33 cellular contexts compared by ENCODE assay signal in the genomic region with DNA sequence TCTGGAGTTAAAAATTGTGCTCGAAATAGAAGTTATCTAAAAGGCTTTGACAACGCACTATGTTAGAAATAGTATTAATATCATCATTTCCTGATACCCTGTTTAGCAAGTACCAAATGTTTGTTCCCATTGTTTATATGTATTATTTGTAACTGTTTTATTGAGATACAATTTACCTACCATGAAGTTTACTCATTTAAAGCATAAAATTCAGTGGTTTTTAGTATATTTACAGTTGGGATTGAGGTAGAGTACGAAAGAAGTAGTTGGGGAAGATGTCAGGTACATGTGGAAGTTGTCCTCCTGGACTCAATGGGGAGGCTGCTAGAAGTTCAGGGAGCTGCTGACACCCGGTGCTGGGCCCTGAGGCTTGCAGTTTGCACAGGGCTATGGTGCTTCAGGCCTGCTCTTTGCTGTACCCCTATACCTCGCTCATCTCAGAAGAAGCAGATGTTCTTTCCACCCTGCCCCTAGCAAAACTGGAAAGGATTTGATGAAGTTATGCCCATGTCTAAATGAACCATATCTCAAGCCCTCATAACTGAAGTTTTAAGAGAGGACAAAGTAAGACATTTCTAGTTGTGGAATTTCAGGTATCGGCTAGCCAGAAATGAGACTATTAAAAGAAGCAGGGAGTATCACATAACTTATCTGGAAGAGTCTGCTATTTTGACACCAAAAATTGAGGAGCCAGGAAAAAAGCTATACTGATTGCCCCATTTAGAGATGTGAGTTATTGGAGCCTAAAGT. TPM values are rescaled to one million over a fixed set of nuclear protein-coding genes. Genes with fewer than 3 reads are reported as not detected.
DNase-seq lines count a peak whose midpoint lies in the region; ATAC-seq and TF ChIP-seq lines count a peak whose summit lies in the region.
"Had no signal": no experiment of that assay in that cellular context is flagged by ENCODE, and none has a peak within 500 bp of the region (broad histone marks: within the 10 kb centered on the region; RNA-seq: fewer than 3 reads in every experiment).

No MANE protein-coding gene starts in this region.

- no peak overlapping the region for H3K4me2 ChIP-seq in SK-N-SH
- H3K4me2 ChIP-seq: neural progenitor cell had no signal

- no peak overlapping the region for H3K4me3 Mint-ChIP-seq in activated naive CD8-positive, alpha-beta T cell treated with anti-CD3 and anti-CD28 coated beads, Interleukin-2, amount 50 U/mL, for 24 hours
- no peak overlapping the region for H3K4me3 Mint-ChIP-seq in activated naive CD8-positive, alpha-beta T cell treated with anti-CD3 and anti-CD28 coated beads for 36 hours
- H3K4me3 Mint-ChIP-seq: activated T-helper 17 cell treated with anti-CD3 and anti-CD28 coated beads, Interleukin-2, amount 50 U/mL, for 72 hours; neural progenitor cell; stimulated activated naive B cell treated with anti-CD40 and anti-IgM and Interleukin-4, amounts not matched to agents 10 μg/mL and 1 μg/mL and 100 μg/mL, for 72 hours; T-helper 2 cell treated with Interferon-gamma antibody and Interleukin-4, amounts not matched to agents 5 μg/mL and 100 μg/mL, for 36 hours; type B pancreatic cell had no signal

- TF ChIP-seq RAD21 in SK-N-SH (IDR thresholded peaks at IDR 0.05; ENCODE audit: low read length), result peak; percentile 42

- H3K36me3 ChIP-seq in SK-N-SH (replicated peaks in 1 of 2; ENCODE audit: control insufficient read depth in 1 of 2, insufficient read depth in 2 of 2, low read length in 1 of 2) (no peaks in the 10 kb centered on the region), gastroesophageal sphincter (no peaks in the 10 kb centered on the region), aorta (ENCODE audit: control insufficient read depth in 1 of 2, insufficient read depth in 2 of 2, low read length in 1 of 2) (peaks cover 0 to 2% of the 10 kb centered on the region in 2 donors)
- H3K36me3 ChIP-seq: breast epithelium, left ventricle myocardium inferior, MG63, neural progenitor cell had no signal

- no peaks in the 10 kb centered on the region for H3K36me3 Mint-ChIP-seq in activated naive CD8-positive, alpha-beta T cell treated with anti-CD3 and anti-CD28 coated beads, Interleukin-2, amount 50 U/mL, for 24 hours (ENCODE audit: low read depth)
- H3K36me3 Mint-ChIP-seq in activated naive CD8-positive, alpha-beta T cell treated with anti-CD3 and anti-CD28 coated beads for 36 hours, result no peaks in the 10 kb centered on the region
- H3K36me3 Mint-ChIP-seq: neural progenitor cell, type B pancreatic cell had no signal

- H3K79me2 ChIP-seq in SK-N-SH (ENCODE audit: insufficient read depth), result no peaks in the 10 kb centered on the region
- H3K79me2 ChIP-seq: parathyroid adenoma had no signal

- TF ChIP-seq CTCF in SK-N-SH (IDR thresholded peaks at IDR 0.05) (no peak), epithelial cell of proximal tubule (conservative IDR thresholded peaks at IDR 0.05; ENCODE audit: low read depth, low read length) (peak; percentile 27), gastroesophageal sphincter (IDR thresholded peaks at IDR 0.05) (no peak)

- CTCF ChIA-PET in SK-N-SH (lab: Yijun Ruan, JAX), result interaction anchor here (0.8 to 2.1 kb wide), 5 partner anchors 21 to 195 kb away, joined by 3 to 8 read pairs (median 5); no protein-coding TSS in a partner anchor

- TF ChIP-seq POLR2A in gastroesophageal sphincter (IDR thresholded peaks at IDR 0.05), result no peak

- TF ChIP-seq EP300 in SK-N-SH (IDR thresholded peaks at IDR 0.05; ENCODE audit: borderline replicate concordance in 1 of 2, low read depth in 1 of 2, low read length in 1 of 2) (no peak), gastroesophageal sphincter (IDR thresholded peaks at IDR 0.05) (no peak)

- no peak overlapping the region for H3K9ac ChIP-seq in SK-N-SH
- H3K9ac ChIP-seq: neural progenitor cell, parathyroid adenoma had no signal

- H3K4me3 ChIP-seq in SK-N-SH (ENCODE audit: low read depth in 2 of 2, low read length in 1 of 2), result no peak overlapping the region
- no peak overlapping the region for H3K4me3 ChIP-seq in epithelial cell of proximal tubule (ENCODE audit: low read depth, low read length)
- no peak overlapping the region for H3K4me3 ChIP-seq in gastroesophageal sphincter
- no peak overlapping the region for H3K4me3 ChIP-seq in aorta (ENCODE audit: low read length in 2 of 2)
- H3K4me3 ChIP-seq: breast epithelium, left ventricle myocardium inferior, MG63, neural progenitor cell, skin epidermis had no signal

- H3K27me3 ChIP-seq in SK-N-SH (ENCODE audit: insufficient read depth), result no peaks in the 10 kb centered on the region
- no peaks in the 10 kb centered on the region for H3K27me3 ChIP-seq in gastroesophageal sphincter
- H3K27me3 ChIP-seq in aorta (ENCODE audit: control insufficient read depth in 1 of 2, insufficient read depth in 2 of 2, low read length in 1 of 2), result no peaks in the 10 kb centered on the region
- H3K27me3 ChIP-seq: breast epithelium, MG63, neural progenitor cell had no signal

- H3F3A ChIP-seq in SK-N-SH (replicated peaks; ENCODE audit: insufficient read depth), result no peaks in the 10 kb centered on the region

- peaks cover 10% of the 10 kb centered on the region for H3K27me3 Mint-ChIP-seq in activated naive CD8-positive, alpha-beta T cell treated with anti-CD3 and anti-CD28 coated beads, Interleukin-2, amount 50 U/mL, for 24 hours
- peaks cover 14% of the 10 kb centered on the region for H3K27me3 Mint-ChIP-seq in activated naive CD8-positive, alpha-beta T cell treated with anti-CD3 and anti-CD28 coated beads for 36 hours
- H3K27me3 Mint-ChIP-seq: stimulated activated naive B cell treated with anti-CD40 and anti-IgM and Interleukin-4, amounts not matched to agents 10 μg/mL and 1 μg/mL and 100 μg/mL, for 72 hours; type B pancreatic cell had no signal

- H3K9me3 ChIP-seq in SK-N-SH (no peaks in the 10 kb centered on the region), gastroesophageal sphincter (no peaks in the 10 kb centered on the region), aorta (ENCODE audit: control insufficient read depth, low read length) (no peaks in the 10 kb centered on the region)
- H3K9me3 ChIP-seq: breast epithelium, left ventricle myocardium inferior, MG63 had no signal

- no peaks in the 10 kb centered on the region for H4K20me1 ChIP-seq in SK-N-SH (ENCODE audit: insufficient read depth)

- H3K27ac Mint-ChIP-seq in activated naive CD8-positive, alpha-beta T cell treated with anti-CD3 and anti-CD28 coated beads, Interleukin-2, amount 50 U/mL, for 24 hours, result no peak overlapping the region
- H3K27ac Mint-ChIP-seq in activated naive CD8-positive, alpha-beta T cell treated with anti-CD3 and anti-CD28 coated beads for 36 hours, result no peak overlapping the region
- H3K27ac Mint-ChIP-seq: activated T-helper 17 cell treated with anti-CD3 and anti-CD28 coated beads, Interleukin-2, amount 50 U/mL, for 72 hours; neural progenitor cell; stimulated activated naive B cell treated with anti-CD40 and anti-IgM and Interleukin-4, amounts not matched to agents 10 μg/mL and 1 μg/mL and 100 μg/mL, for 72 hours; T-helper 2 cell treated with Interferon-gamma antibody and Interleukin-4, amounts not matched to agents 5 μg/mL and 100 μg/mL, for 36 hours; type B pancreatic cell had no signal

- no peak for ATAC-seq in activated naive CD8-positive, alpha-beta T cell treated with anti-CD3 and anti-CD28 coated beads, Interleukin-2, amount 50 U/mL, for 24 hours
- no peak for ATAC-seq in gastroesophageal sphincter
- ATAC-seq in aorta (ENCODE audit: low FRiP score), result no peak
- ATAC-seq in GM21515 (IDR thresholded peaks at IDR 0.05; ENCODE audit: unreplicated experiment), result no peak
- ATAC-seq: activated T-helper 17 cell treated with anti-CD3 and anti-CD28 coated beads, Interleukin-2, amount 50 U/mL, for 72 hours; Right ventricle myocardium inferior; stimulated activated naive B cell treated with anti-CD40 and anti-IgM and Interleukin-4, amounts not matched to agents 10 μg/mL and 1 μg/mL and 100 μg/mL, for 72 hours had no signal

- DNase-seq in activated naive CD8-positive, alpha-beta T cell treated with anti-CD3 and anti-CD28 coated beads, Interleukin-2, amount 50 U/mL, for 24 hours, result peak; percentile 4
- no peak for DNase-seq in activated naive CD8-positive, alpha-beta T cell treated with anti-CD3 and anti-CD28 coated beads for 36 hours
- DNase-seq in SK-N-SH (no peak), epithelial cell of proximal tubule (ENCODE audit: low read depth) (no peak), aorta (no peak), HuH-7.5 (ENCODE audit: low spot score) (no peak)
- DNase-seq: 8988T; activated CD4-positive, alpha-beta T cell treated with anti-CD3 and anti-CD28 coated beads for 4 hours; activated naive CD4-positive, alpha-beta T cell treated with anti-CD3 and anti-CD28 coated beads, Interleukin-2, amount 50 U/mL, for 16 hours; amygdala; COR-L47; DMS79; GDM1; left ventricle myocardium inferior; MG63; NCI-H1417; NCI-H2081; NCI-H226; retina; stimulated activated naive B cell treated with anti-CD40 and anti-IgM and Interleukin-4, amounts not matched to agents 10 μg/mL and 1 μg/mL and 100 μg/mL, for 72 hours had no signal

- WGBS in SK-N-SH (ENCODE audit: low lambda C conversion rate), result 83% methylated on average over 6 of the region's 6 CpGs
- WGBS in gastroesophageal sphincter (ENCODE audit: low coverage in 1 of 2), 2 donors, result 94% methylated on average over 5 to 6 of the region's 6 CpGs
- WGBS in aorta, 2 donors, result 94 to 95% methylated on average over 6 of the region's 6 CpGs

- intact Hi-C loops in aorta (cut with DNase I), result no loop called here

- POLR2A ChIA-PET in SK-N-SH (lab: Yijun Ruan, JAX), result interaction anchor here (0.7 kb wide), 1 partner anchor 59 kb away, joined by 3 read pairs; no protein-coding TSS in a partner anchor

- H3K4me1 ChIP-seq in SK-N-SH (ENCODE audit: control insufficient read depth in 1 of 2, insufficient read depth in 2 of 2, low read depth in 1 of 2, low read length in 1 of 2) (peaks cover 0 to 47% of the 10 kb centered on the region in 2 experiments; a peak in 2 of 4 replicates), gastroesophageal sphincter (no peaks in the 10 kb centered on the region), aorta (ENCODE audit: control insufficient read depth in 1 of 2, insufficient read depth in 2 of 2, low read length in 2 of 2) (no peaks in the 10 kb centered on the region)
- H3K4me1 ChIP-seq: breast epithelium, left ventricle myocardium inferior, neural progenitor cell, parathyroid adenoma had no signal

- no peaks in the 10 kb centered on the region for H3K9me3 Mint-ChIP-seq in activated naive CD8-positive, alpha-beta T cell treated with anti-CD3 and anti-CD28 coated beads, Interleukin-2, amount 50 U/mL, for 24 hours
- no peaks in the 10 kb centered on the region for H3K9me3 Mint-ChIP-seq in activated naive CD8-positive, alpha-beta T cell treated with anti-CD3 and anti-CD28 coated beads for 36 hours
- H3K9me3 Mint-ChIP-seq: activated T-helper 17 cell treated with anti-CD3 and anti-CD28 coated beads, Interleukin-2, amount 50 U/mL, for 72 hours; neural progenitor cell; T-helper 2 cell treated with Interferon-gamma antibody and Interleukin-4, amounts not matched to agents 5 μg/mL and 100 μg/mL, for 36 hours; type B pancreatic cell had no signal

- no peaks in the 10 kb centered on the region for H3K9me2 ChIP-seq in SK-N-SH

- H2AFZ ChIP-seq in SK-N-SH (ENCODE audit: low read depth), result no peak overlapping the region
- H2AFZ ChIP-seq: parathyroid adenoma had no signal

- H3K27ac ChIP-seq in SK-N-SH (ENCODE audit: low read depth in 2 of 2, low read length in 1 of 2), result peak overlapping the region in 1 of 2 experiments; percentile 94; a peak in 2 of 4 replicates
- H3K27ac ChIP-seq in gastroesophageal sphincter, result no peak overlapping the region
- no peak overlapping the region for H3K27ac ChIP-seq in aorta (ENCODE audit: low read depth in 1 of 2, low read length in 2 of 2)
- H3K27ac ChIP-seq: breast epithelium, C4-2B, left ventricle myocardium inferior, neural progenitor cell, parathyroid adenoma had no signal

- H3K4me1 Mint-ChIP-seq in activated naive CD8-positive, alpha-beta T cell treated with anti-CD3 and anti-CD28 coated beads, Interleukin-2, amount 50 U/mL, for 24 hours, result peaks cover 21% of the 10 kb centered on the region
- peaks cover 6% of the 10 kb centered on the region for H3K4me1 Mint-ChIP-seq in activated naive CD8-positive, alpha-beta T cell treated with anti-CD3 and anti-CD28 coated beads for 36 hours
- H3K4me1 Mint-ChIP-seq: activated T-helper 17 cell treated with anti-CD3 and anti-CD28 coated beads, Interleukin-2, amount 50 U/mL, for 72 hours; neural progenitor cell had no signal

RNA-seq across cellular contexts. Expression of gene WNT16, which starts 25.2 kb away (rescaled TPM):
- not detected for total RNA-seq in activated naive CD8-positive, alpha-beta T cell treated with anti-CD3 and anti-CD28 coated beads for 36 hours
- polyA plus RNA-seq in SK-N-SH (2012; rRNA removed), result 0.05 and 0.10 TPM in 2 replicates
- 0.05 and 0.08 TPM in 2 replicates for polyA plus RNA-seq in SK-N-SH (2012; cell fraction: cytosol; rRNA removed)
- polyA plus RNA-seq in SK-N-SH (2012; cell fraction: nucleus; rRNA removed), result 0.08 and 0.25 TPM in 2 replicates
- total RNA-seq in epithelial cell of proximal tubule, result 0.22 TPM in 1 of 2 replicates, not detected in the other
- total RNA-seq in gastroesophageal sphincter, result under 1 TPM in 3 of 4 donors, not detected in 1; 0.13 to 0.17 (median 0.16) TPM
- total RNA-seq in aorta, result not detected
- not detected for polyA plus RNA-seq in aorta
- total RNA-seq: activated T-helper 17 cell treated with anti-CD3 and anti-CD28 coated beads, Interleukin-2, amount 50 U/mL, for 72 hours; chondrocyte; left ventricle myocardium inferior; mesenteric fat pad; Right ventricle myocardium inferior had no signal
